ENCODE assay signal across 12 cellular contexts in genomic region chr17:80781188-80781577, GRCh38.
DNase-seq lines count a peak whose midpoint lies in the region; ATAC-seq and TF ChIP-seq lines count a peak whose summit lies in the region.
"Had no signal": no experiment of that assay in that cellular context is flagged by ENCODE, and none has a peak within 500 bp of the region (broad histone marks: within the 10 kb centered on the region; RNA-seq: fewer than 3 reads in every experiment).

No MANE protein-coding gene starts in this region.

- H3K27ac Mint-ChIP-seq in activated naive CD4-positive, alpha-beta T cell treated with anti-CD3 and anti-CD28 coated beads, Interleukin-2, amount 10 ng/mL, durations not matched to agents 7 days and 5 days = peak overlapping the region; percentile 97

- POLR2A ChIA-PET in RWPE1 (lab: Yijun Ruan, JAX; ENCODE audit: low non-redundant PET) = no interaction called here

- 92% methylated on average over 10 of the region's 10 CpGs for WGBS in esophagus muscularis mucosa

- no peak for TF ChIP-seq POLR2A in esophagus muscularis mucosa (IDR thresholded peaks at IDR 0.05; ENCODE audit: low read depth)

- CTCF ChIA-PET in activated naive CD4-positive, alpha-beta T cell treated with anti-CD3 and anti-CD28 coated beads, Interleukin-2, amount 10 ng/mL, durations not matched to agents 7 days and 5 days (lab: Charles Lee) = interaction anchor here (0.7 to 1.9 kb wide), 11 partner anchors 9 to 118 kb away, joined by 3 to 7 read pairs (median 3); no protein-coding TSS in a partner anchor
- CTCF ChIA-PET in RWPE1 (lab: Yijun Ruan, JAX) = no interaction called here

- TF ChIP-seq CTCF in RWPE1 (conservative IDR thresholded peaks at IDR 0.05; ENCODE audit: low read depth) (no peak), esophagus muscularis mucosa (IDR thresholded peaks at IDR 0.05) (no peak), thoracic aorta (IDR thresholded peaks at IDR 0.05) (no peak)

- H3K27me3 Mint-ChIP-seq in activated naive CD4-positive, alpha-beta T cell treated with anti-CD3 and anti-CD28 coated beads, Interleukin-2, amount 10 ng/mL, durations not matched to agents 7 days and 5 days = peaks cover 3% of the 10 kb centered on the region

- TF ChIP-seq EP300 in esophagus muscularis mucosa (IDR thresholded peaks at IDR 0.05) = no peak

- H3K4me3 ChIP-seq in esophagus muscularis mucosa (no peak overlapping the region), thoracic aorta (peak overlapping the region; percentile 49)
- H3K4me3 ChIP-seq: dorsolateral prefrontal cortex, mucosa of descending colon, skin epidermis had no signal

- DNase-seq in activated naive CD4-positive, alpha-beta T cell treated with anti-CD3 and anti-CD28 coated beads, Interleukin-2, amount 10 ng/mL, durations not matched to agents 7 days and 5 days = peak; percentile 57
- no peak for DNase-seq in activated naive CD4-positive, alpha-beta T cell treated with anti-CD3 and anti-CD28 coated beads, Interleukin-2, amount 50 U/mL, for 16 hours
- DNase-seq in RWPE1 (ENCODE audit: low spot score) (no peak), esophagus muscularis mucosa (ENCODE audit: extremely low spot score) (no peak), thoracic aorta (ENCODE audit: low spot score) (no peak), foreskin melanocyte (no peak), NCI-H1092 treated with DMSO at 0.1 percent for 48 hours (lab: John Stamatoyannopoulos, UW) (no peak)
- no peak for DNase-seq in activated CD8-positive, alpha-beta memory T cell treated with anti-CD3 and anti-CD28 coated beads for 24 hours
- DNase-seq: hippocampal formation, mucosa of descending colon had no signal

- intact Hi-C loops in esophagus muscularis mucosa (cut with DNase I) = no loop called here

- H3K27ac ChIP-seq in RWPE1 (peak overlapping the region; percentile 49; the same call in 1 of the 2 replicates), esophagus muscularis mucosa (replicated peaks in 1 of 4) (peak overlapping the region; percentile 3 to 78 (median 58)), thoracic aorta (peak overlapping the region; percentile 46 to 55)

- peak overlapping the region; percentile 58 for H3K4me3 Mint-ChIP-seq in activated naive CD4-positive, alpha-beta T cell treated with anti-CD3 and anti-CD28 coated beads, Interleukin-2, amount 10 ng/mL, durations not matched to agents 7 days and 5 days

- peaks cover 96% of the 10 kb centered on the region for H3K4me1 Mint-ChIP-seq in activated naive CD4-positive, alpha-beta T cell treated with anti-CD3 and anti-CD28 coated beads, Interleukin-2, amount 10 ng/mL, durations not matched to agents 7 days and 5 days

- H3K9me3 Mint-ChIP-seq in activated naive CD4-positive, alpha-beta T cell treated with anti-CD3 and anti-CD28 coated beads, Interleukin-2, amount 10 ng/mL, durations not matched to agents 7 days and 5 days = no peaks in the 10 kb centered on the region

- H3K36me3 Mint-ChIP-seq in activated naive CD4-positive, alpha-beta T cell treated with anti-CD3 and anti-CD28 coated beads, Interleukin-2, amount 10 ng/mL, durations not matched to agents 7 days and 5 days = peaks cover 46% of the 10 kb centered on the region

- H3K9me3 ChIP-seq in esophagus muscularis mucosa (no peaks in the 10 kb centered on the region), thoracic aorta (no peaks in the 10 kb centered on the region)
- H3K9me3 ChIP-seq: mucosa of descending colon had no signal

- no peak for ATAC-seq in thoracic aorta (ENCODE audit: insufficient number of reproducible peaks, low FRiP score, low read depth)

- no peaks in the 10 kb centered on the region for H3K27me3 ChIP-seq in esophagus muscularis mucosa
- no peaks in the 10 kb centered on the region for H3K27me3 ChIP-seq in thoracic aorta (replicated peaks; ENCODE audit: insufficient read depth)
- H3K27me3 ChIP-seq: dorsolateral prefrontal cortex had no signal

- peaks cover 0 to 64% (median 42%) of the 10 kb centered on the region in 4 donors for H3K4me1 ChIP-seq in esophagus muscularis mucosa
- H3K4me1 ChIP-seq in thoracic aorta (ENCODE audit: control insufficient read depth in 1 of 2, low read depth in 2 of 2) = peaks cover 23 to 66% of the 10 kb centered on the region in 2 donors

- H3K36me3 ChIP-seq in esophagus muscularis mucosa (peaks cover 0 to 15% (median 0%) of the 10 kb centered on the region in 4 donors), thoracic aorta (no peaks in the 10 kb centered on the region)
